Comparison of ENCODE assay signal across 8 cellular contexts in the genomic region with DNA sequence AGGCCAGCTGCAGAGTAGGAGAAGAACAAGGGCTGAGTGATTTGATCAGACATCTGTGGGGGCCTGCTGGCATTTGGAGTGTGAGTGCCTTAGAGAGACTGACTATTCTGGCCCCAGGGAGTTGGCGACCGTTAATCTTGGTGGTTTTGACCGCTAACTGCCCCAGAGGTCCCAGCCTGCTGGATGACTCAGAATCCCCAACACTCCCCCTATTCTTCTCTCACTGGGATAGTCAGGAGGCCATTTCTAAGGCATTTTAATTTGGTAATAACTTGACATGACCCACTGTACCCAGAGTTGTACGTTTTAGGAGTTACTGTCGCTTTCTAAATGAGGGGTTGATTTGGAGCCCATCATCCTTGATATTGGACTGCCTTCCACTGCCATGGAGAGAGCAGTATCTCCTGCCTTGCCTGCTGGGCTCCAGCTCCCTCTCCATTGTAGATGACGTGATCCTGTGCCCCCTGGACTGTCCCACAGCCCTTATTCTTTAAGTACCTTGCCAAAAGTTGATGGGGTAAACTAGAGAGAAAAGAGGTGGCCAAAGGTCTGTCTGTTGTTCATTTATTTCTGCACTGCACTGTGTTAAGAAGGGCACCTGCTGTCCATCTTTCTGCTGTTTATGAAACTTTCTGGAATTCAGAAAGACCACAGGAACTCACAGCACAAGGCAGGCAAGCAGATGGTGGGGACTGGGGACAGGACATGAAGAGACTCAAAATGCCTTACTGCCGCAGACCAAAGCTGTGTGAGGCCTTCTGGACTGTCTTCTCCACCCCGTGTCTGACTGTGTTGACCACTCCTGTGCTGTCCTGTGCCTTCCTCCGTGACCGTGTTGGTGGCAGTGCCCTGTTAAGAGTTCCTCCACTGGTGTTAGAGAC.
DNase-seq lines count a peak whose midpoint lies in the region; TF ChIP-seq lines count a peak whose summit lies in the region.

No MANE protein-coding gene starts in this region.

- no peaks in the 10 kb centered on the region for H3K36me3 Mint-ChIP-seq in dendritic cell treated with granulocyte-macrophage colony-stimulating factor and Interleukin-4, amounts not matched to agents 40 ng/mL and 50 ng/mL, for 4 days (ENCODE audit: low read depth)

- peak overlapping the region; percentile 68 for H3K4me3 Mint-ChIP-seq in dendritic cell treated with granulocyte-macrophage colony-stimulating factor and Interleukin-4, amounts not matched to agents 40 ng/mL and 50 ng/mL, for 4 days

- H2AFZ ChIP-seq in OCI-LY3 (ENCODE audit: low read depth, low read length) (no peak overlapping the region), osteoblast (ENCODE audit: low read length) (no peak overlapping the region)

- no peak overlapping the region for H3K9ac ChIP-seq in OCI-LY3 (ENCODE audit: low read length)

- H3K79me2 ChIP-seq in OCI-LY3 (ENCODE audit: low read length) = no peaks in the 10 kb centered on the region
- H3K79me2 ChIP-seq in osteoblast (ENCODE audit: insufficient read depth, low read length) = no peaks in the 10 kb centered on the region

- no peaks in the 10 kb centered on the region for H4K20me1 ChIP-seq in OCI-LY3 (ENCODE audit: insufficient read depth, low read length)
- peaks cover 11% of the 10 kb centered on the region for H4K20me1 ChIP-seq in osteoblast (ENCODE audit: insufficient read depth, low read length)

- H3K4me1 Mint-ChIP-seq in dendritic cell treated with granulocyte-macrophage colony-stimulating factor and Interleukin-4, amounts not matched to agents 40 ng/mL and 50 ng/mL, for 4 days (ENCODE audit: low read depth) = peaks cover 77% of the 10 kb centered on the region

- TF ChIP-seq CTCF in OCI-LY3 (IDR thresholded peaks at IDR 0.05; ENCODE audit: low read depth, low read length) (no peak), osteoblast (IDR thresholded peaks at IDR 0.05; ENCODE audit: extremely low read depth, low read depth, low read length) (no peak)

- intact Hi-C loops in dendritic cell treated with granulocyte-macrophage colony-stimulating factor and Interleukin-4, amounts not matched to agents 40 ng/mL and 50 ng/mL, for 4 days (cut with micrococcal nuclease) = no loop called here

- peak overlapping the region; percentile 47 for H3K4me2 ChIP-seq in OCI-LY3 (ENCODE audit: low read length)
- H3K4me2 ChIP-seq in osteoblast (ENCODE audit: insufficient read depth, low read length) = peak overlapping the region; percentile 59

- H3K27ac ChIP-seq in OCI-LY3 (ENCODE audit: low read length) = peak overlapping the region; percentile 70
- peak overlapping the region; percentile 79 for H3K27ac ChIP-seq in osteoblast (ENCODE audit: low read depth, low read length)

- H3K27me3 ChIP-seq in OCI-LY3 (ENCODE audit: low read depth, low read length) (no peaks in the 10 kb centered on the region), osteoblast (ENCODE audit: insufficient read depth, low read length) (no peaks in the 10 kb centered on the region)

- no peak overlapping the region for H3K4me3 ChIP-seq in OCI-LY3 (ENCODE audit: low read length)
- H3K4me3 ChIP-seq in osteoblast (ENCODE audit: insufficient read depth, low read length) = peak overlapping the region; percentile 17

- no peaks in the 10 kb centered on the region for H3K36me3 ChIP-seq in OCI-LY3 (replicated peaks; ENCODE audit: low read depth, low read length)
- peaks cover 5% of the 10 kb centered on the region for H3K36me3 ChIP-seq in osteoblast (ENCODE audit: insufficient read depth, low read length)

- H3K27me3 Mint-ChIP-seq in dendritic cell treated with granulocyte-macrophage colony-stimulating factor and Interleukin-4, amounts not matched to agents 40 ng/mL and 50 ng/mL, for 4 days = no peaks in the 10 kb centered on the region

- H3K4me1 ChIP-seq in OCI-LY3 (ENCODE audit: low read length) (peaks cover 64% of the 10 kb centered on the region), osteoblast (ENCODE audit: insufficient read depth, low read length) (peaks cover 35% of the 10 kb centered on the region)

- no peaks in the 10 kb centered on the region for H3K9me3 Mint-ChIP-seq in dendritic cell treated with granulocyte-macrophage colony-stimulating factor and Interleukin-4, amounts not matched to agents 40 ng/mL and 50 ng/mL, for 4 days

- H3K27ac Mint-ChIP-seq in dendritic cell treated with granulocyte-macrophage colony-stimulating factor and Interleukin-4, amounts not matched to agents 40 ng/mL and 50 ng/mL, for 4 days = peak overlapping the region; percentile 88

- TF ChIP-seq POLR2A in GM19099 (IDR thresholded peaks at IDR 0.05; ENCODE audit: extremely low read depth, insufficient read length, low read depth) = peak; percentile 6

- peaks cover 15% of the 10 kb centered on the region; the same call in 1 of the 2 replicates for H3K9me3 ChIP-seq in OCI-LY3 (ENCODE audit: insufficient read depth, low read length)
- H3K9me3 ChIP-seq in osteoblast (ENCODE audit: low read depth, low read length) = no peaks in the 10 kb centered on the region

- peak; percentile 94 for DNase-seq in osteoblast (ENCODE audit: insufficient read length, low spot score, missing footprints)
- no peak for DNase-seq in T-helper 2 cell
- DNase-seq in stimulated activated CD8-positive, alpha-beta memory T cell treated with anti-CD3 and anti-CD28 coated beads, Interleukin-4, amount 100 ng/mL, for 48 hours = no peak
- no peak for DNase-seq in superior temporal gyrus (ENCODE audit: extremely low spot score)
- DNase-seq in NCI-H1694 (lab: John Stamatoyannopoulos, UW) = no peak
